In genomic region chr6:13113956-13114593, GRCh38 we compare ENCODE assay signal across 25 cellular contexts.
DNase-seq lines count a peak whose midpoint lies in the region; ATAC-seq and TF ChIP-seq lines count a peak whose summit lies in the region.
"Had no signal": no experiment of that assay in that cellular context is flagged by ENCODE, and none has a peak within 500 bp of the region (broad histone marks: within the 10 kb centered on the region; RNA-seq: fewer than 3 reads in every experiment).

No MANE protein-coding gene starts in this region.

- TF ChIP-seq CTCF in retinal pigment epithelial cell (conservative IDR thresholded peaks at IDR 0.05; ENCODE audit: low read depth, low read length), result no peak

- intact Hi-C loops in left ventricle myocardium superior (cut with micrococcal nuclease), result no loop called here

- ATAC-seq in left ventricle myocardium superior, result peak; percentile 74
- ATAC-seq: K562, mucosa of descending colon had no signal

- H3K4me3 ChIP-seq in retinal pigment epithelial cell (ENCODE audit: low read length), result no peak overlapping the region
- H3K4me3 ChIP-seq: GM23248, K562, mucosa of descending colon, neural progenitor cell, SK-N-MC, tibial nerve had no signal

- DNase-seq in NCI-H1105 treated with DMSO at 0.1 percent for 48 hours (lab: John Stamatoyannopoulos, UW) (peak; percentile 9), NCI-H1105 (lab: John Stamatoyannopoulos, UW) (no peak), NCI-H446 treated with DMSO at 0.1 percent for 48 hours (lab: John Stamatoyannopoulos, UW) (peak; percentile 9), left ventricle myocardium superior (no peak), retinal pigment epithelial cell (ENCODE audit: low read depth) (peak; percentile 2), NCI-H187 treated with DMSO at 0.1 percent for 48 hours (lab: John Stamatoyannopoulos, UW) (no peak), iPS-NIHi7 (ENCODE audit: extremely low spot score) (no peak), SKM-1 treated with dmso at 0.1 percent for 144 hours (lab: John Stamatoyannopoulos, UW; ENCODE audit: unreplicated experiment) (no peak)
- DNase-seq: activated CD4-positive, alpha-beta T cell treated with anti-CD3 and anti-CD28 coated beads for 48 hours; activated naive CD4-positive, alpha-beta T cell treated with anti-CD3 and anti-CD28 coated beads for 36 hours; amniotic stem cell; CD4-positive, alpha-beta T cell; dorsolateral prefrontal cortex; head of caudate nucleus; MM.1S; mucosa of descending colon; NCI-H1436; NCI-H524; posterior cingulate gyrus; stimulated activated CD4-positive, alpha-beta T cell treated with anti-CD3 and anti-CD28 coated beads, Interleukin-15, amount 100 ng/mL, for 24 hours had no signal

Comparison
In these comparisons a context has a peak if more than half of its experiments do, and no peak if none do; other contexts are left out.
1. DNase-seq: peak in NCI-H1105 treated with DMSO at 0.1 percent for 48 hours (single experiment), NCI-H446 treated with DMSO at 0.1 percent for 48 hours (single experiment) and retinal pigment epithelial cell (single experiment); none in NCI-H1105 (single experiment), left ventricle myocardium superior (single experiment), NCI-H187 treated with DMSO at 0.1 percent for 48 hours (single experiment), iPS-NIHi7 (single experiment) and SKM-1 treated with dmso at 0.1 percent for 144 hours (single experiment).